Comparison of ENCODE assay signal across 13 cellular contexts in genomic region chr12:12872934-12873275, GRCh38. TPM values are rescaled to one million over a fixed set of nuclear protein-coding genes. Genes with fewer than 3 reads are reported as not detected.
A peak's percentile ranks its signal among the peaks of the same experiment; 100 is the strongest.
DNase-seq lines count a peak whose midpoint lies in the region; ATAC-seq and TF ChIP-seq lines count a peak whose summit lies in the region.
"Had no signal": no experiment of that assay in that cellular context is flagged by ENCODE, and none has a peak within 500 bp of the region (broad histone marks: within the 10 kb centered on the region; RNA-seq: fewer than 3 reads in every experiment).

No MANE protein-coding gene starts in this region.

- no peak overlapping the region for H3K4me3 Mint-ChIP-seq in WTC11
- H3K4me3 Mint-ChIP-seq: neural progenitor cell had no signal

- peaks cover 64% of the 10 kb centered on the region for H3K4me1 Mint-ChIP-seq in WTC11

- no peaks in the 10 kb centered on the region for H3K27me3 ChIP-seq in gastroesophageal sphincter
- H3K27me3 ChIP-seq: neural progenitor cell had no signal

- TF ChIP-seq POLR2A in gastroesophageal sphincter (IDR thresholded peaks at IDR 0.05) = no peak

- peak overlapping the region; percentile 65; the same call in 1 of the 2 replicates for H3K27ac Mint-ChIP-seq in WTC11
- H3K27ac Mint-ChIP-seq: neural progenitor cell had no signal

- H3K9me3 ChIP-seq in gastroesophageal sphincter = no peaks in the 10 kb centered on the region
- H3K9me3 ChIP-seq: thoracic aorta had no signal

- POLR2A ChIA-PET in WTC11 (lab: Charles Lee) = no interaction called here

- no peaks in the 10 kb centered on the region for H3K4me1 ChIP-seq in gastroesophageal sphincter
- H3K4me1 ChIP-seq: neural progenitor cell had no signal

- DNase-seq in HPDE6-E6E7 (ENCODE audit: extremely low spot score) = peak; percentile 63
- DNase-seq in WTC11 (ENCODE audit: low spot score) = no peak
- DNase-seq in fibroblast of mammary gland (ENCODE audit: low read depth) = peak; percentile 75
- DNase-seq in stromal cell of bone marrow (ENCODE audit: low read depth) = peak; percentile 18
- DNase-seq in LoVo (ENCODE audit: low spot score) = no peak
- no peak for DNase-seq in AG08395 (ENCODE audit: low spot score)
- DNase-seq: activated CD8-positive, alpha-beta memory T cell treated with anti-CD3 and anti-CD28 coated beads, Interleukin-2, amount 50 U/mL, for 48 hours; head of caudate nucleus; SHP77 treated with DMSO at 0.1 percent for 48 hours had no signal

- H3K36me3 ChIP-seq in gastroesophageal sphincter = no peaks in the 10 kb centered on the region
- H3K36me3 ChIP-seq: neural progenitor cell, thoracic aorta had no signal

- no peak; the same call in 1 of the 2 replicates for ATAC-seq in WTC11
- no peak for ATAC-seq in HG03457 (IDR thresholded peaks at IDR 0.05; ENCODE audit: unreplicated experiment)
- ATAC-seq in gastroesophageal sphincter = no peak

- H3K36me3 Mint-ChIP-seq in WTC11 = 0 out of 2 replicates have a peak, but pooled peaks cover 2% of the 10 kb centered on the region

- no peaks in the 10 kb centered on the region for H3K27me3 Mint-ChIP-seq in WTC11 (ENCODE audit: low read depth)

- no peak overlapping the region for H3K27ac ChIP-seq in gastroesophageal sphincter
- H3K27ac ChIP-seq: neural progenitor cell, thoracic aorta had no signal

- 65 to 100% methylated on average over 2 of the region's 2 CpGs for WGBS in gastroesophageal sphincter (ENCODE audit: low coverage in 1 of 2), 2 donors

- TF ChIP-seq EP300 in gastroesophageal sphincter (IDR thresholded peaks at IDR 0.05) = no peak

- no peak for TF ChIP-seq CTCF in WTC11 (IDR thresholded peaks at IDR 0.05)
- TF ChIP-seq CTCF in fibroblast of mammary gland (conservative IDR thresholded peaks at IDR 0.05; ENCODE audit: control insufficient read depth, insufficient read depth, low read depth, low read length) = no peak
- TF ChIP-seq CTCF in gastroesophageal sphincter (IDR thresholded peaks at IDR 0.05) = no peak

- CTCF ChIA-PET in WTC11 (lab: Charles Lee) = interaction anchor here (1.3 to 1.7 kb wide), 4 partner anchors 18 to 1109 kb away, joined by 4 to 5 read pairs (median 5); partner anchors contain the start of gene GRIN2B

- 0 out of 2 replicates have a peak, but pooled peaks cover 3% of the 10 kb centered on the region for H3K9me3 Mint-ChIP-seq in WTC11
- H3K9me3 Mint-ChIP-seq: neural progenitor cell had no signal

- no peak overlapping the region for H3K4me3 ChIP-seq in fibroblast of mammary gland (ENCODE audit: control insufficient read depth, low read depth, low read length)
- H3K4me3 ChIP-seq in gastroesophageal sphincter = no peak overlapping the region
- H3K4me3 ChIP-seq: neural progenitor cell, thoracic aorta had no signal

TF ChIP-seq in WTC11, 78 proteins besides CTCF, POLR2A, EP300 and RAD21:
- TF ChIP-seq ZNF121 (CRISPR knock-in tag; IDR thresholded peaks at IDR 0.05) (no peak), ZNF423 (CRISPR knock-in tag; IDR thresholded peaks at IDR 0.05) (no peak), TEAD1 (CRISPR knock-in tag; IDR thresholded peaks at IDR 0.05) (no peak), ZBTB21 (CRISPR knock-in tag; IDR thresholded peaks at IDR 0.05; ENCODE audit: borderline replicate concordance) (no peak), NR1H2 (CRISPR knock-in tag; IDR thresholded peaks at IDR 0.05) (no peak), SP1 (CRISPR knock-in tag; conservative IDR thresholded peaks at IDR 0.05) (no peak), GTF2I (CRISPR knock-in tag; conservative IDR thresholded peaks at IDR 0.05) (no peak), ZSCAN18 (CRISPR knock-in tag; IDR thresholded peaks at IDR 0.05) (no peak)

RNA-seq across cellular contexts. Expression of gene GPRC5A, which starts 18.5 kb away (rescaled TPM):
- total RNA-seq in WTC11 (2021) (1.1 to 1.3 TPM (median 1.3 TPM) in 3 replicates), gastroesophageal sphincter (10 to 100 TPM in 1 of 4 donors, 1 to 10 TPM in 3; 1.4 to 21.9 (median 3.0) TPM)

RNA-seq across cellular contexts. Expression of gene DDX47, which starts 59.8 kb away (rescaled TPM):
- total RNA-seq in WTC11 (2021) (59.2 to 64.8 TPM (median 59.2 TPM) in 3 replicates), gastroesophageal sphincter (10 to 100 TPM; 49.2 to 66.7 (median 60.2) TPM)

Comparison
In these comparisons a context has a peak if more than half of its experiments do, and no peak if none do; other contexts are left out.
1. DNase-seq: peak in HPDE6-E6E7 (single experiment), fibroblast of mammary gland (single experiment) and stromal cell of bone marrow (single experiment); none in WTC11 (single experiment), LoVo (single experiment) and AG08395 (single experiment).